Comparison of ENCODE assay signal across 11 cellular contexts in genomic region chr15:65414841-65415621, GRCh38. TPM values are rescaled to one million over a fixed set of nuclear protein-coding genes. Genes with fewer than 3 reads are reported as not detected.
DNase-seq lines count a peak whose midpoint lies in the region; ATAC-seq and TF ChIP-seq lines count a peak whose summit lies in the region.
"Had no signal": no experiment of that assay in that cellular context is flagged by ENCODE, and none has a peak within 500 bp of the region (broad histone marks: within the 10 kb centered on the region; RNA-seq: fewer than 3 reads in every experiment).

No MANE protein-coding gene starts in this region.

- peaks cover 27% of the 10 kb centered on the region for H3K27me3 Mint-ChIP-seq in activated CD8-positive, alpha-beta T cell treated with anti-CD3 and anti-CD28 coated beads for 36 hours

- H3K27ac Mint-ChIP-seq in activated CD8-positive, alpha-beta T cell treated with anti-CD3 and anti-CD28 coated beads for 36 hours = no peak overlapping the region
- H3K27ac Mint-ChIP-seq in stimulated activated effector memory CD8-positive, alpha-beta T cell treated with anti-CD3 and anti-CD28 coated beads, Interleukin-12 subunit alpha, Interleukin-12 subunit beta, amount 100 ng/mL, for 72 hours = no peak overlapping the region

- H3K27me3 ChIP-seq in H7 (ENCODE audit: control insufficient read depth, insufficient read depth, low read length) = no peaks in the 10 kb centered on the region
- H3K27me3 ChIP-seq in ovary = no peaks in the 10 kb centered on the region

- POLR2A ChIA-PET in activated CD8-positive, alpha-beta T cell treated with anti-CD3 and anti-CD28 coated beads for 36 hours (lab: Charles Lee) = interaction anchor here (0.6 to 1.7 kb wide), 2 partner anchors 110 to 283 kb away, joined by 3 to 6 read pairs; partner anchors contain the start of gene RNU5B-1

- intact Hi-C loops in head of caudate nucleus (cut with DNase I) = no loop called here
- intact Hi-C loops in ovary (cut with DNase I) = no loop called here
- intact Hi-C loops in activated CD8-positive, alpha-beta T cell treated with anti-CD3 and anti-CD28 coated beads for 36 hours (cut with micrococcal nuclease) = no loop called here

- H3K4me1 Mint-ChIP-seq in activated CD8-positive, alpha-beta T cell treated with anti-CD3 and anti-CD28 coated beads for 36 hours (ENCODE audit: low read depth) = no peaks in the 10 kb centered on the region
- H3K4me1 Mint-ChIP-seq in stimulated activated effector memory CD8-positive, alpha-beta T cell treated with anti-CD3 and anti-CD28 coated beads, Interleukin-12 subunit alpha, Interleukin-12 subunit beta, amount 100 ng/mL, for 72 hours = no peaks in the 10 kb centered on the region

- H3K4me3 ChIP-seq in H7 (ENCODE audit: insufficient read depth, low read depth, low read length) (no peak overlapping the region), ovary (no peak overlapping the region)
- H3K4me3 ChIP-seq: transverse colon had no signal

- DNase-seq in H7 (peak; percentile 90), NCI-H82 treated with DMSO at 0.1 percent for 48 hours (lab: John Stamatoyannopoulos, UW; ENCODE audit: unreplicated experiment) (peak; percentile 70), head of caudate nucleus (peak in 30 of 42 donors; percentile 9 to 63 (median 36)), ovary (peak; percentile 31 to 66 (median 47))
- no peak for DNase-seq in activated CD8-positive, alpha-beta T cell treated with anti-CD3 and anti-CD28 coated beads for 36 hours
- DNase-seq in stimulated activated effector memory CD8-positive, alpha-beta T cell treated with anti-CD3 and anti-CD28 coated beads, Interleukin-12 subunit alpha, Interleukin-12 subunit beta, amount 100 ng/mL, for 72 hours (ENCODE audit: low spot score in 2 of 2) = no peak
- DNase-seq: transverse colon had no signal

- no peaks in the 10 kb centered on the region for H3K36me3 Mint-ChIP-seq in activated CD8-positive, alpha-beta T cell treated with anti-CD3 and anti-CD28 coated beads for 36 hours (ENCODE audit: low read depth)
- no peaks in the 10 kb centered on the region for H3K36me3 Mint-ChIP-seq in stimulated activated effector memory CD8-positive, alpha-beta T cell treated with anti-CD3 and anti-CD28 coated beads, Interleukin-12 subunit alpha, Interleukin-12 subunit beta, amount 100 ng/mL, for 72 hours

- peak overlapping the region; percentile 16 to 72 for H3K27ac ChIP-seq in ovary
- H3K27ac ChIP-seq: parathyroid adenoma had no signal

- TF ChIP-seq CTCF in ovary (IDR thresholded peaks at IDR 0.05) = no peak
- TF ChIP-seq CTCF in activated CD8-positive, alpha-beta T cell treated with anti-CD3 and anti-CD28 coated beads for 36 hours (IDR thresholded peaks at IDR 0.05) = no peak

- 35 to 47% (median 40%) methylated on average over 14 of the region's 14 CpGs for WGBS in ovary, 3 donors

- no peaks in the 10 kb centered on the region for H3K9me3 ChIP-seq in ovary
- H3K9me3 ChIP-seq: transverse colon had no signal

- no peaks in the 10 kb centered on the region for H3K36me3 ChIP-seq in H7 (replicated peaks; ENCODE audit: control insufficient read depth, insufficient read depth, low read length)
- no peaks in the 10 kb centered on the region for H3K36me3 ChIP-seq in ovary
- H3K36me3 ChIP-seq: transverse colon had no signal

- CTCF ChIA-PET in activated CD8-positive, alpha-beta T cell treated with anti-CD3 and anti-CD28 coated beads for 36 hours (lab: Charles Lee) = interaction anchor here (0.6 to 1.6 kb wide), 4 partner anchors 14 to 97 kb away, joined by 3 to 7 read pairs (median 3); no protein-coding TSS in a partner anchor

- H3K4me1 ChIP-seq in ovary (ENCODE audit: insufficient read depth) = peaks cover 17% of the 10 kb centered on the region
- H3K4me1 ChIP-seq: parathyroid adenoma had no signal

- no peaks in the 10 kb centered on the region for H3K9me3 Mint-ChIP-seq in activated CD8-positive, alpha-beta T cell treated with anti-CD3 and anti-CD28 coated beads for 36 hours
- H3K9me3 Mint-ChIP-seq in stimulated activated effector memory CD8-positive, alpha-beta T cell treated with anti-CD3 and anti-CD28 coated beads, Interleukin-12 subunit alpha, Interleukin-12 subunit beta, amount 100 ng/mL, for 72 hours = no peaks in the 10 kb centered on the region

- H3K4me3 Mint-ChIP-seq in activated CD8-positive, alpha-beta T cell treated with anti-CD3 and anti-CD28 coated beads for 36 hours = no peak overlapping the region
- no peak overlapping the region for H3K4me3 Mint-ChIP-seq in stimulated activated effector memory CD8-positive, alpha-beta T cell treated with anti-CD3 and anti-CD28 coated beads, Interleukin-12 subunit alpha, Interleukin-12 subunit beta, amount 100 ng/mL, for 72 hours

- TF ChIP-seq EP300 in ovary (IDR thresholded peaks at IDR 0.05) = no peak

- no peak for TF ChIP-seq POLR2A in ovary (IDR thresholded peaks at IDR 0.05)

- no peak for ATAC-seq in activated CD8-positive, alpha-beta T cell treated with anti-CD3 and anti-CD28 coated beads for 36 hours
- ATAC-seq in HG03108 (IDR thresholded peaks at IDR 0.05; ENCODE audit: unreplicated experiment) = no peak
- ATAC-seq in stimulated activated effector memory CD8-positive, alpha-beta T cell treated with anti-CD3 and anti-CD28 coated beads, Interleukin-12 subunit alpha, Interleukin-12 subunit beta, amount 100 ng/mL, for 72 hours = no peak
- ATAC-seq in HG03342 (IDR thresholded peaks at IDR 0.05; ENCODE audit: unreplicated experiment) = no peak

RNA-seq across cellular contexts. Expression of gene IGDCC4, which starts 7.7 kb away (rescaled TPM):
- total RNA-seq in H7 (2014; rRNA removed; shearing (Covaris generic)) = 7.4 and 10.6 TPM in 2 replicates
- total RNA-seq in ovary = 10 to 100 TPM in 5 of 7 donors, 1 to 10 TPM in 2; 5.4 to 40.4 (median 17.1) TPM
- 10 to 100 TPM; 10.8 to 12.8 TPM for polyA plus RNA-seq in ovary
- total RNA-seq in activated CD8-positive, alpha-beta T cell treated with anti-CD3 and anti-CD28 coated beads for 36 hours = under 1 TPM; 0.20 to 0.31 TPM
- polyA plus RNA-seq: aorta had no signal

RNA-seq across cellular contexts. Expression of gene IGDCC3, which starts 37.2 kb away (rescaled TPM):
- total RNA-seq in H7 (2014; rRNA removed; shearing (Covaris generic)) = 38.3 and 39.7 TPM in 2 replicates
- total RNA-seq in ovary = 1 to 10 TPM in 4 of 7 donors, under 1 TPM in 3; 0.11 to 1.8 (median 1.2) TPM
- polyA plus RNA-seq in ovary = under 1 TPM; 0.47 to 0.48 TPM
- not detected for total RNA-seq in activated CD8-positive, alpha-beta T cell treated with anti-CD3 and anti-CD28 coated beads for 36 hours
- total RNA-seq: aorta, transverse colon had no signal
- polyA plus RNA-seq: aorta had no signal

Comparison
In these comparisons a context has a peak if more than half of its experiments do, and no peak if none do; other contexts are left out.
1. DNase-seq: peak in H7 (single experiment), NCI-H82 treated with DMSO at 0.1 percent for 48 hours (single experiment), head of caudate nucleus (30 of 42) and ovary (5 of 5); none in activated CD8-positive, alpha-beta T cell treated with anti-CD3 and anti-CD28 coated beads for 36 hours (single experiment) and stimulated activated effector memory CD8-positive, alpha-beta T cell treated with anti-CD3 and anti-CD28 coated beads, Interleukin-12 subunit alpha, Interleukin-12 subunit beta, amount 100 ng/mL, for 72 hours (0 of 2).
2. RNA of gene IGDCC3, which starts 37.2 kb away (total RNA-seq): 38.3 to 39.7 TPM in H7; 0.11 to 1.8 TPM in ovary and not detected in activated CD8-positive, alpha-beta T cell treated with anti-CD3 and anti-CD28 coated beads for 36 hours; every median in the first group is over 10 times any median in the second.